18 cellular contexts compared by ENCODE assay signal in the genomic region with DNA sequence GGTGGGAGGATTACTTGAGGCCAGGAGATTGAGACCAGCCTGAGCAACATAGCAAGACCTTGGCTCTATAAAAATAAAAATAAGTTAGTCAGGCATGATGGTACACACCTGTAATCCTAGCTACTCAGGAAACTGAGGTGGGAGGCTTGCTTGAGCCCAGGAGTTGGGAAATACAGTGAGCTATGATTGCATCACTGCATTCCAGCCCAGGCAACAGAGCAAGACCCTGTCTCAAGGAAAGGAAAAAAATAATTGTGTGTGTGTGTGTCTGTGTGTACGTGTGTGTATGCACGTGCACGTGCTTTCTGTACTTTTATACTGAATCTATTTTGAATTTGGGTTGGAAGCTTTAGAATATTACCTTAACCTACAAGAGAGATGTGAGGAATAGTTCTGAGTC. TPM values are rescaled to one million over a fixed set of nuclear protein-coding genes. Genes with fewer than 3 reads are reported as not detected.
DNase-seq lines count a peak whose midpoint lies in the region; ATAC-seq, FAIRE-seq and TF ChIP-seq lines count a peak whose summit lies in the region.
"Had no signal": no experiment of that assay in that cellular context is flagged by ENCODE, and none has a peak within 500 bp of the region (broad histone marks: within the 10 kb centered on the region; RNA-seq: fewer than 3 reads in every experiment).

No MANE protein-coding gene starts in this region.

- no peak for ATAC-seq in activated CD8-positive, alpha-beta T cell treated with anti-CD3 and anti-CD28 coated beads, Interleukin-2, amount 10 ng/mL, durations not matched to agents 7 days and 5 days
- ATAC-seq: activated T-cell treated with anti-CD3 and anti-CD28 coated beads, Interleukin-2, amount 50 U/mL, for 72 hours; heart left ventricle; stimulated activated memory B cell treated with anti-CD40 and anti-IgM and Interleukin-4, amounts not matched to agents 10 μg/mL and 1 μg/mL and 100 μg/mL, for 72 hours had no signal

- in situ Hi-C loops in GM23248 (cut with MboI) = no loop called here

- H3K27me3 Mint-ChIP-seq in activated CD8-positive, alpha-beta T cell treated with anti-CD3 and anti-CD28 coated beads, Interleukin-2, amount 10 ng/mL, durations not matched to agents 7 days and 5 days (ENCODE audit: low read depth) = no peaks in the 10 kb centered on the region
- H3K27me3 Mint-ChIP-seq: stimulated activated memory B cell treated with anti-CD40 and anti-IgM and Interleukin-4, amounts not matched to agents 10 μg/mL and 1 μg/mL and 100 μg/mL, for 72 hours had no signal

- FAIRE-seq in RCC 7860 (lab: Jason Lieb, UNC) = peak; percentile 57
- FAIRE-seq: keratinocyte had no signal

- H3K4me1 ChIP-seq in GM23248 (ENCODE audit: insufficient read depth) = peaks cover 34% of the 10 kb centered on the region
- H3K4me1 ChIP-seq in fibroblast of lung (ENCODE audit: control insufficient read depth, extremely low read depth, insufficient read depth, low read length) = peaks cover 4% of the 10 kb centered on the region

- no peak overlapping the region for H3K4me3 ChIP-seq in GM23248
- no peak overlapping the region for H3K4me3 ChIP-seq in fibroblast of lung (replicated peaks in 1 of 4; ENCODE audit: control extremely low read depth in 1 of 4, insufficient read depth in 1 of 4, low read depth in 3 of 4, low read length in 4 of 4)
- H3K4me3 ChIP-seq: heart left ventricle, SJCRH30, skin epidermis had no signal

- DNase-seq in GM23248 (peak; percentile 24), RCC 7860 (ENCODE audit: low spot score) (peak; percentile 64), fibroblast of lung (ENCODE audit: low read depth in 2 of 2) (peak; percentile 18 to 31), renal cortical epithelial cell (ENCODE audit: low read depth) (peak; percentile 90), dedifferentiated amniotic fluid mesenchymal stem cell (ENCODE audit: extremely low spot score) (no peak), SHP77 treated with DMSO at 0.1 percent for 48 hours (lab: John Stamatoyannopoulos, UW) (no peak)
- DNase-seq in activated CD4-positive, CD25-positive, alpha-beta regulatory T cell (lab: John Stamatoyannopoulos, UW) = no peak
- DNase-seq in activated CD8-positive, alpha-beta T cell treated with anti-CD3 and anti-CD28 coated beads, Interleukin-2, amount 10 ng/mL, durations not matched to agents 7 days and 5 days = no peak
- DNase-seq: activated CD4-positive, alpha-beta T cell treated with anti-CD3 and anti-CD28 coated beads, Interleukin-2, amount 50 U/mL, for 48 hours; activated T-cell treated with anti-CD3 and anti-CD28 coated beads, Interleukin-2, amount 50 U/mL, for 72 hours; heart left ventricle; HFFc6; NCI-H1417 treated with DMSO at 0.1 percent for 48 hours; NCI-H2227 treated with DMSO at 0.1 percent for 48 hours; SJCRH30 had no signal

- peaks cover 3% of the 10 kb centered on the region for H3K4me1 Mint-ChIP-seq in activated CD8-positive, alpha-beta T cell treated with anti-CD3 and anti-CD28 coated beads, Interleukin-2, amount 10 ng/mL, durations not matched to agents 7 days and 5 days (ENCODE audit: low read depth)
- H3K4me1 Mint-ChIP-seq: stimulated activated memory B cell treated with anti-CD40 and anti-IgM and Interleukin-4, amounts not matched to agents 10 μg/mL and 1 μg/mL and 100 μg/mL, for 72 hours had no signal

- H2AFZ ChIP-seq in GM23248 (no peak overlapping the region), fibroblast of lung (ENCODE audit: low read length) (no peak overlapping the region)

- no peak overlapping the region for H3K9ac ChIP-seq in GM23248
- no peak overlapping the region for H3K9ac ChIP-seq in fibroblast of lung (ENCODE audit: insufficient read depth, low read length)

- WGBS in GM23248 (ENCODE audit: low coverage in 1 of 2, low lambda C conversion rate in 2 of 2, missing lambda C conversion rate in 2 of 2), 2 experiments = 86 to 89% methylated on average over 3 of the region's 3 CpGs

- peaks cover 32% of the 10 kb centered on the region for H3F3A ChIP-seq in GM23248 (ENCODE audit: insufficient read depth)

- H3K27ac Mint-ChIP-seq in activated CD8-positive, alpha-beta T cell treated with anti-CD3 and anti-CD28 coated beads, Interleukin-2, amount 10 ng/mL, durations not matched to agents 7 days and 5 days = no peak overlapping the region
- H3K27ac Mint-ChIP-seq: stimulated activated memory B cell treated with anti-CD40 and anti-IgM and Interleukin-4, amounts not matched to agents 10 μg/mL and 1 μg/mL and 100 μg/mL, for 72 hours had no signal

- H3K79me2 ChIP-seq in GM23248 (ENCODE audit: insufficient read depth) (0 out of 2 replicates have a peak, but pooled peaks cover 4% of the 10 kb centered on the region), fibroblast of lung (ENCODE audit: control insufficient read depth, insufficient read depth, low read length) (no peaks in the 10 kb centered on the region)

- H3K36me3 ChIP-seq in GM23248 (ENCODE audit: low read depth) (no peaks in the 10 kb centered on the region), fibroblast of lung (ENCODE audit: control insufficient read depth, insufficient read depth, low read length) (no peaks in the 10 kb centered on the region)
- H3K36me3 ChIP-seq: heart left ventricle, SJCRH30 had no signal

- no peaks in the 10 kb centered on the region for H3K9me3 Mint-ChIP-seq in activated CD8-positive, alpha-beta T cell treated with anti-CD3 and anti-CD28 coated beads, Interleukin-2, amount 10 ng/mL, durations not matched to agents 7 days and 5 days (ENCODE audit: insufficient read depth)
- H3K9me3 Mint-ChIP-seq: activated T-cell treated with anti-CD3 and anti-CD28 coated beads, Interleukin-2, amount 50 U/mL, for 72 hours; HFFc6; stimulated activated memory B cell treated with anti-CD40 and anti-IgM and Interleukin-4, amounts not matched to agents 10 μg/mL and 1 μg/mL and 100 μg/mL, for 72 hours had no signal

- POLR2A ChIA-PET in activated CD8-positive, alpha-beta T cell treated with anti-CD3 and anti-CD28 coated beads, Interleukin-2, amount 10 ng/mL, durations not matched to agents 7 days and 5 days (lab: Charles Lee) = no interaction called here

- no peaks in the 10 kb centered on the region for H4K20me1 ChIP-seq in GM23248 (ENCODE audit: insufficient read depth)
- no peaks in the 10 kb centered on the region for H4K20me1 ChIP-seq in fibroblast of lung (ENCODE audit: control insufficient read depth, extremely low read depth, insufficient read depth, low read length)

- H3K4me2 ChIP-seq in GM23248 (ENCODE audit: unreplicated experiment) (no peak overlapping the region), fibroblast of lung (ENCODE audit: extremely low read depth, insufficient read depth, low read length) (no peak overlapping the region)

- CTCF ChIA-PET in activated CD8-positive, alpha-beta T cell treated with anti-CD3 and anti-CD28 coated beads, Interleukin-2, amount 10 ng/mL, durations not matched to agents 7 days and 5 days (lab: Charles Lee) = interaction anchor here (0.9 to 1.7 kb wide), 3 partner anchors 10 to 324 kb away, joined by 3 to 4 read pairs (median 3); no protein-coding TSS in a partner anchor

- no peaks in the 10 kb centered on the region for H3K9me2 ChIP-seq in GM23248 (ENCODE audit: insufficient read depth)

- H3K9me3 ChIP-seq in GM23248 (ENCODE audit: low read depth) = no peaks in the 10 kb centered on the region
- no peaks in the 10 kb centered on the region for H3K9me3 ChIP-seq in fibroblast of lung (ENCODE audit: control insufficient read depth, insufficient read depth, low read depth, low read length)
- H3K9me3 ChIP-seq: heart left ventricle, SJCRH30 had no signal

- peaks cover 3% of the 10 kb centered on the region for H3K36me3 Mint-ChIP-seq in activated CD8-positive, alpha-beta T cell treated with anti-CD3 and anti-CD28 coated beads, Interleukin-2, amount 10 ng/mL, durations not matched to agents 7 days and 5 days (ENCODE audit: low read depth)

- H3K27me3 ChIP-seq in GM23248 (replicated peaks; ENCODE audit: insufficient read depth) (no peaks in the 10 kb centered on the region), fibroblast of lung (ENCODE audit: control insufficient read depth, insufficient read depth, low read length) (no peaks in the 10 kb centered on the region)
- H3K27me3 ChIP-seq: heart left ventricle, SJCRH30 had no signal

- H3K27ac ChIP-seq in GM23248 (peak overlapping the region; percentile 96; the same call in 1 of the 2 replicates), fibroblast of lung (ENCODE audit: insufficient read depth, low read length) (no peak overlapping the region)
- H3K27ac ChIP-seq: SJCRH30 had no signal

- H3K4me3 Mint-ChIP-seq in activated CD8-positive, alpha-beta T cell treated with anti-CD3 and anti-CD28 coated beads, Interleukin-2, amount 10 ng/mL, durations not matched to agents 7 days and 5 days = no peak overlapping the region
- H3K4me3 Mint-ChIP-seq: activated T-cell treated with anti-CD3 and anti-CD28 coated beads, Interleukin-2, amount 50 U/mL, for 72 hours; HFFc6; stimulated activated memory B cell treated with anti-CD40 and anti-IgM and Interleukin-4, amounts not matched to agents 10 μg/mL and 1 μg/mL and 100 μg/mL, for 72 hours had no signal

- no peak for TF ChIP-seq CTCF in fibroblast of lung (conservative IDR thresholded peaks at IDR 0.05 in 1 of 2, IDR thresholded peaks at IDR 0.05 in 1 of 2; ENCODE audit: low read depth in 1 of 2, low read length in 2 of 2)

RNA-seq across cellular contexts. Expression of a gene that starts 58.9 kb away (rescaled TPM):
- 24.5 and 35.9 TPM in 2 replicates for total RNA-seq in GM23248 (2014; rRNA removed; shearing (Covaris generic))
- polyA plus RNA-seq in GM23248 (2016; fragmentation: Nextera tagmentation; extraction: Ambion mirVana) (15.2 and 15.4 TPM in 2 replicates), fibroblast of lung (7.0 and 11.5 TPM in 2 replicates)
- total RNA-seq in fibroblast of lung (23.5 and 25.9 TPM in 2 replicates), renal cortical epithelial cell (3.3 and 20.4 TPM in 2 replicates)
- 5.3 and 8.4 TPM in 2 replicates for polyA plus RNA-seq in fibroblast of lung (2012)
- polyA minus RNA-seq in fibroblast of lung (ENCODE audit: low replicate concordance) = 0.30 TPM in 1 of 2 replicates, not detected in the other
- total RNA-seq in activated CD8-positive, alpha-beta T cell treated with anti-CD3 and anti-CD28 coated beads, Interleukin-2, amount 10 ng/mL, durations not matched to agents 7 days and 5 days = 10 to 100 TPM; 16.2 to 19.9 TPM

Comparison
In these comparisons a context has a peak if more than half of its experiments do, and no peak if none do; other contexts are left out.
1. DNase-seq: peak in GM23248 (single experiment), RCC 7860 (single experiment), fibroblast of lung (2 of 2) and renal cortical epithelial cell (single experiment); none in activated CD4-positive, CD25-positive, alpha-beta regulatory T cell (0 of 4), dedifferentiated amniotic fluid mesenchymal stem cell (single experiment), SHP77 treated with DMSO at 0.1 percent for 48 hours (single experiment) and activated CD8-positive, alpha-beta T cell treated with anti-CD3 and anti-CD28 coated beads, Interleukin-2, amount 10 ng/mL, durations not matched to agents 7 days and 5 days (single experiment).